In the genomic region with DNA sequence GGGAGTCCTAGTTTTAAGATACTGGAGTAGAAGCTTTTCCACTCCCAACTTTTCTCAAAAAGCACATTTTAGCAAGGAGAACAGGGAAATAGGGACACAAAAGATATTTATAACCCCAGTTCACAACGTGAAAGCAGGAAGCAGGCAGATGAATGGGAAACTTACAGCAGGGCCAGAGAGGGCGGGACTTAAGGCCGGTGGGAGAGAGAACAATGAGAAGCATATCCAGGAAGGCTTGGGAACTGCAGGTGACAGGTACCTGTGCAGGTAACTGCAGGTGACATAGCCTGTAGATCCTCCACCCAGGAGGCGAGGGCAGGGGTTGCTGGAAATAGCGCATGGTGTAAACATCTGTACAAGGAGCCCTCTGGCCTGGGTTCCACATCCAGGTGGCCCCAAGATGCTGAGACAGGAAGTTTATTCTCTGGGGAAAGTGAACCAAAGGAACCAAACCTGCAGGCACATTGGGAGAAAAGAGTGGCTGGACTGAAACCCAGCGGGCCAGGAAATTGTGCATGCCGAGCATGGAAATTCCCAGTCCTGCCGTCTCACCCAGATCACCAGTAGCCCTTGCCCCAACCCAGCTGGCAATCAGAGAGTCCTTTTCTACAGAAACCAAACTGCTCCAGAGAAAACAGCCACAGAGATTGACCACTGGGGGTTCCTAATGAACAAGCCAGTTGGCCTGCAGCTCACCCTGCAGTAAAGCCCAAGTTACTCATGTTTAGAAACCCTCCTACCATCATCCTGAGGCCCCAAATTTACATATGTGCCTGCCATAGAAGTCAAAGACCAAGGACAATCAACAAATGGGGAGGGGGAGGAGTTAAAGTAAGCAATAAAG, we compare ENCODE assay signal across 12 cellular contexts. TPM values are rescaled to one million over a fixed set of nuclear protein-coding genes. Genes with fewer than 3 reads are reported as not detected.
DNase-seq lines count a peak whose midpoint lies in the region; TF ChIP-seq lines count a peak whose summit lies in the region.
"Had no signal": no experiment of that assay in that cellular context is flagged by ENCODE, and none has a peak within 500 bp of the region (broad histone marks: within the 10 kb centered on the region; RNA-seq: fewer than 3 reads in every experiment).

No MANE protein-coding gene starts in this region.

- no peaks in the 10 kb centered on the region for H3K27me3 Mint-ChIP-seq in activated T-cell treated with anti-CD3 and anti-CD28 coated beads, Interleukin-2, amount 50 U/mL, for 24 hours

- H3K4me3 ChIP-seq in fibroblast of the aortic adventitia (ENCODE audit: low read depth, low read length): no peak overlapping the region
- H3K4me3 ChIP-seq in thyroid gland (replicated peaks in 1 of 3): no peak overlapping the region

- no peak for TF ChIP-seq POLR2A in thyroid gland (IDR thresholded peaks at IDR 0.05)

- peaks cover 0 to 29% of the 10 kb centered on the region in 2 donors for H3K4me1 ChIP-seq in thyroid gland

- H3K27ac ChIP-seq in thyroid gland: no peak overlapping the region
- H3K27ac ChIP-seq: neutrophil had no signal

- peak; percentile 37 for DNase-seq in activated T-cell treated with anti-CD3 and anti-CD28 coated beads, Interleukin-2, amount 50 U/mL, for 24 hours
- no peak for DNase-seq in activated T-cell treated with anti-CD3 and anti-CD28 coated beads for 4 hours
- DNase-seq in NCI-H748 treated with DMSO at 0.1 percent for 48 hours (lab: John Stamatoyannopoulos, UW): peak; percentile 7
- DNase-seq in fibroblast of the aortic adventitia (ENCODE audit: low read depth): no peak
- DNase-seq in thyroid gland: peak; percentile 49 to 52
- no peak for DNase-seq in mesenteric fat pad (ENCODE audit: low spot score)
- DNase-seq in cerebellar cortex (ENCODE audit: low spot score): no peak
- DNase-seq in GOT3 (lab: John Stamatoyannopoulos, UW): no peak
- DNase-seq: cerebellar nuclear complex, glutamatergic neuron, OCI-M1 had no signal

- intact Hi-C loops in thyroid gland (cut with DNase I): no loop called here

- H3K4me1 Mint-ChIP-seq in activated T-cell treated with anti-CD3 and anti-CD28 coated beads, Interleukin-2, amount 50 U/mL, for 24 hours (ENCODE audit: low read depth): peaks cover 95% of the 10 kb centered on the region

- H3K27me3 ChIP-seq in thyroid gland: no peaks in the 10 kb centered on the region

- TF ChIP-seq CTCF in fibroblast of the aortic adventitia (IDR thresholded peaks at IDR 0.05; ENCODE audit: insufficient read depth, low read length) (peak; percentile 3), thyroid gland (IDR thresholded peaks at IDR 0.05) (peak in 1 of 6 experiments; percentile 11)

- peaks cover 23% of the 10 kb centered on the region for H3K36me3 Mint-ChIP-seq in activated T-cell treated with anti-CD3 and anti-CD28 coated beads, Interleukin-2, amount 50 U/mL, for 24 hours (ENCODE audit: low read depth)

- H3K27ac Mint-ChIP-seq in activated T-cell treated with anti-CD3 and anti-CD28 coated beads, Interleukin-2, amount 50 U/mL, for 24 hours: peak overlapping the region; percentile 41

- H3K36me3 ChIP-seq in thyroid gland: no peaks in the 10 kb centered on the region
- H3K36me3 ChIP-seq: neutrophil had no signal

- 57 to 64% methylated on average over 8 of the region's 8 CpGs for WGBS in thyroid gland, 2 donors

- H3K9me3 ChIP-seq in thyroid gland: no peaks in the 10 kb centered on the region
- H3K9me3 ChIP-seq: neutrophil had no signal

- H3K9me3 Mint-ChIP-seq in activated T-cell treated with anti-CD3 and anti-CD28 coated beads, Interleukin-2, amount 50 U/mL, for 24 hours: peaks cover 12% of the 10 kb centered on the region

- peak overlapping the region; percentile 21 for H3K4me3 Mint-ChIP-seq in activated T-cell treated with anti-CD3 and anti-CD28 coated beads, Interleukin-2, amount 50 U/mL, for 24 hours

RNA-seq across cellular contexts. Expression of gene COL6A3, which starts 24.3 kb away (rescaled TPM):
- total RNA-seq in fibroblast of the aortic adventitia (ENCODE audit: low replicate concordance) (1,372 and 1,478 TPM in 2 replicates), thyroid gland (100 to 1,000 TPM in 3 of 4 donors, 10 to 100 TPM in 1; 82.6 to 168 (median 146) TPM), mesenteric fat pad (409 TPM)

RNA-seq across cellular contexts. Expression of gene MLPH, which starts 48.7 kb away (rescaled TPM):
- total RNA-seq in fibroblast of the aortic adventitia (ENCODE audit: low replicate concordance): 5.2 and 6.1 TPM in 2 replicates
- total RNA-seq in thyroid gland: 100 to 1,000 TPM in 1 of 4 donors, 10 to 100 TPM in 3; 41.3 to 107 (median 58.6) TPM
- total RNA-seq in mesenteric fat pad: 7.3 TPM

Comparison
In these comparisons a context has a peak if more than half of its experiments do, and no peak if none do; other contexts are left out.
1. DNase-seq: peak in activated T-cell treated with anti-CD3 and anti-CD28 coated beads, Interleukin-2, amount 50 U/mL, for 24 hours (single experiment), NCI-H748 treated with DMSO at 0.1 percent for 48 hours (single experiment) and thyroid gland (2 of 2); none in activated T-cell treated with anti-CD3 and anti-CD28 coated beads for 4 hours (single experiment), fibroblast of the aortic adventitia (single experiment), mesenteric fat pad (single experiment), cerebellar cortex (single experiment) and GOT3 (single experiment).